In the genomic region with DNA sequence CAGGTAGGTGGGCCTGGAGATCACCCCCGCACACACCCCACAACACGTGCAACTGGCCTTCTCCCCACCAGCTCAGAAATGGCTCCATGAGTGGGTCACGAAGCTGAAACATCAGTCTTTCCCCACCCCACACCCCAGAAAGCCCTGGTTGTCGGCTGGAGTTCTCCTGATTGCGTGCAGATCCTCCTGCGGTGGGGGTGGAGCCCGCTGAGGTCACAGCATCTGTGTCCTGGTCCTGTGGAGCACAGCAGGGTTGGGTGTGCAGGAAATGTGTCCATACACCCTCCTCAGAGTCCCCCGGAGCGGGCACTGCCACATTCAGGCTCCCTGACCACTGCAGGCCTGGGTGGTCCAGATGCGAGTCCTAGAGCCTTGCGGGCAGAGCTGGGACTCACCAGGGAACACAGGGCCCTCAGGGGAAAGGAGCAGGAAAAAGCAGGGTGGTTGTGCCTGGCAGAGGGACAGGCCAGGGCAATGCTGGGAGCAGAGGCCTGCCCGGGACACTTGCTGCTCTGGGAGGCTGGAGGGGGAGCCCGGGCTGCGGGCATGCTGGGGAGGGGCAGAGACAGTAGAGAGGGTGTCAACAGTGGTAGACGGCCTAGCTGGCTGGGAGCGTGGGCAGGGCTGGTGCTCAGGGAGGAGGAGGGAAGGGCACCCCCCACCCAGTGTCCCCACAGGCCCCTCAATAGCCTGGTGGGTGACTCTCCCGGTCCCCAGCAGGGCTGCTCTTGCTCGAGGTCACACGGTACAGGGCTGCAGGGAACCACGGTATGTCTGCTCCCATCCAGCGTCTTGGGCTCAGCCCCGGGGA, we compare ENCODE assay signal across 9 cellular contexts. TPM values are rescaled to one million over a fixed set of nuclear protein-coding genes. Genes with fewer than 3 reads are reported as not detected.
DNase-seq lines count a peak whose midpoint lies in the region; ATAC-seq and TF ChIP-seq lines count a peak whose summit lies in the region.
"Had no signal": no experiment of that assay in that cellular context is flagged by ENCODE, and none has a peak within 500 bp of the region (broad histone marks: within the 10 kb centered on the region; RNA-seq: fewer than 3 reads in every experiment).

No MANE protein-coding gene starts in this region.

- H3K27me3 ChIP-seq in AG04450 (ENCODE audit: control insufficient read depth, insufficient read depth, low read length) (no peaks in the 10 kb centered on the region), WERI-Rb-1 (ENCODE audit: insufficient read depth, low read depth, severe bottlenecking) (no peaks in the 10 kb centered on the region), prostate gland (replicated peaks; ENCODE audit: insufficient read depth) (no peaks in the 10 kb centered on the region)

- peaks cover 62% of the 10 kb centered on the region for H3K4me1 ChIP-seq in prostate gland (replicated peaks)

- no peak for TF ChIP-seq POLR2A in prostate gland (IDR thresholded peaks at IDR 0.05)

- DNase-seq in AG04450 (ENCODE audit: low read depth, low spot score) (no peak), WERI-Rb-1 (no peak), head of caudate nucleus (peak in 26 of 42 donors; percentile 42 to 85 (median 66)), prostate gland (ENCODE audit: low spot score) (no peak), LoVo (ENCODE audit: low spot score) (no peak), DMS153 treated with DMSO at 0.1 percent for 48 hours (lab: John Stamatoyannopoulos, UW; ENCODE audit: unreplicated experiment) (no peak)
- no peak for DNase-seq in activated effector memory CD4-positive, alpha-beta T cell treated with anti-CD3 and anti-CD28 coated beads, Interleukin-2, amount 50 U/mL, for 16 hours
- DNase-seq: activated gamma-delta T cell had no signal

- H3K4me3 ChIP-seq in AG04450 (ENCODE audit: low read depth, low read length) = no peak overlapping the region
- H3K4me3 ChIP-seq in WERI-Rb-1 (ENCODE audit: low read depth, low read length) = no peak overlapping the region
- no peak overlapping the region for H3K4me3 ChIP-seq in prostate gland

- 45% methylated on average over 22 of the region's 22 CpGs for WGBS in prostate gland

- TF ChIP-seq CTCF in AG04450 (IDR thresholded peaks at IDR 0.05; ENCODE audit: low read depth, low read length) (no peak), WERI-Rb-1 (IDR thresholded peaks at IDR 0.05; ENCODE audit: low read depth, low read length) (no peak), prostate gland (IDR thresholded peaks at IDR 0.05) (no peak)

- no peak for ATAC-seq in GM18519 (IDR thresholded peaks at IDR 0.05; ENCODE audit: low FRiP score, unreplicated experiment)

- CTCF ChIA-PET in AG04450 (lab: Charles Lee) = interaction anchor here (1.4 to 1.5 kb wide), 2 partner anchors 14 to 102 kb away, joined by 4 read pairs; no protein-coding TSS in a partner anchor

- H3K27ac ChIP-seq in AG04450 (ENCODE audit: low read depth, low read length) = peak overlapping the region; percentile 21
- peak overlapping the region; percentile 21; the same call in 1 of the 2 replicates for H3K27ac ChIP-seq in WERI-Rb-1
- peak overlapping the region; percentile 89 to 91 for H3K27ac ChIP-seq in prostate gland

- intact Hi-C loops in head of caudate nucleus (cut with DNase I) (no loop called here), prostate gland (cut with DNase I) (no loop called here)

- no peaks in the 10 kb centered on the region; the same call in 1 of the 2 replicates for H3K36me3 ChIP-seq in WERI-Rb-1
- H3K36me3 ChIP-seq in prostate gland = peaks cover 9 to 18% of the 10 kb centered on the region in 2 donors

- POLR2A ChIA-PET in AG04450 (lab: Yijun Ruan, JAX) = interaction anchor here (0.7 kb wide), 1 partner anchor 9 kb away, joined by 3 read pairs; no protein-coding TSS in a partner anchor

- no peaks in the 10 kb centered on the region; the same call in 1 of the 2 replicates for H3K9me3 ChIP-seq in AG04450 (ENCODE audit: control insufficient read depth, insufficient read depth, low read length)
- H3K9me3 ChIP-seq in WERI-Rb-1 (ENCODE audit: severe bottlenecking) = no peaks in the 10 kb centered on the region
- H3K9me3 ChIP-seq in prostate gland = no peaks in the 10 kb centered on the region

RNA-seq across cellular contexts. Expression of gene PPARA, which starts 42.4 kb away (rescaled TPM):
- 8.5 and 10.4 TPM in 2 replicates for polyA plus RNA-seq in AG04450 (2011; rRNA removed)
- polyA minus RNA-seq in AG04450 (2011; rRNA and poly(A)+ RNA removed) = 11.5 and 14.1 TPM in 2 replicates
- total RNA-seq in prostate gland = 10 to 100 TPM; 21.2 to 27.3 TPM

Comparison
In these comparisons a context has a peak if more than half of its experiments do, and no peak if none do; other contexts are left out.
1. DNase-seq: peak in head of caudate nucleus (26 of 42); none in AG04450 (single experiment), WERI-Rb-1 (single experiment), prostate gland (single experiment), LoVo (single experiment), activated effector memory CD4-positive, alpha-beta T cell treated with anti-CD3 and anti-CD28 coated beads, Interleukin-2, amount 50 U/mL, for 16 hours (single experiment) and DMS153 treated with DMSO at 0.1 percent for 48 hours (single experiment).
2. H3K27ac ChIP-seq: peak in every context shown above with its lines; median percentile 90 in prostate gland; 21 in AG04450; 21 in WERI-Rb-1.